26 cellular contexts compared by ENCODE assay signal in genomic region chr17:73551144-73551543, GRCh38.
"Had no signal": no experiment of that assay in that cellular context is flagged by ENCODE, and none has a peak within 500 bp of the region (broad histone marks: within the 10 kb centered on the region; RNA-seq: fewer than 3 reads in every experiment).

No MANE protein-coding gene starts in this region.

- H3K36me3 ChIP-seq: brain microvascular endothelial cell, MG63, Peyer's patch, SJCRH30 had no signal

- H3K4me1 ChIP-seq: Peyer's patch had no signal

- H3K27ac Mint-ChIP-seq: activated CD4-positive, alpha-beta T cell treated with anti-CD3 and anti-CD28 coated beads, Interleukin-2, amount 10 ng/mL, durations not matched to agents 24 days and 14 days; activated T-cell treated with anti-CD3 and anti-CD28 coated beads, Interleukin-2, amount 50 U/mL, for 24 hours had no signal

- H3K36me3 Mint-ChIP-seq: activated naive CD8-positive, alpha-beta T cell treated with anti-CD3 and anti-CD28 coated beads for 36 hours had no signal

- H3K27me3 Mint-ChIP-seq: activated CD4-positive, alpha-beta T cell treated with anti-CD3 and anti-CD28 coated beads, Interleukin-2, amount 10 ng/mL, durations not matched to agents 24 days and 14 days; activated CD8-positive, alpha-beta T cell treated with anti-CD3 and anti-CD28 coated beads for 36 hours; activated naive CD8-positive, alpha-beta T cell treated with anti-CD3 and anti-CD28 coated beads for 36 hours; activated T-cell treated with anti-CD3 and anti-CD28 coated beads, Interleukin-2, amount 50 U/mL, for 24 hours had no signal

- H3K9me3 Mint-ChIP-seq: activated CD4-positive, alpha-beta T cell treated with anti-CD3 and anti-CD28 coated beads, Interleukin-2, amount 10 ng/mL, durations not matched to agents 24 days and 14 days; activated naive CD8-positive, alpha-beta T cell treated with anti-CD3 and anti-CD28 coated beads for 36 hours had no signal

- H3K4me3 ChIP-seq: MG63, SJCRH30, SK-N-MC had no signal

- H3K27me3 ChIP-seq: brain microvascular endothelial cell, MG63, Peyer's patch, SJCRH30 had no signal

- H3K9me3 ChIP-seq: MG63, Peyer's patch, SJCRH30 had no signal

- H3K27ac ChIP-seq: brain microvascular endothelial cell, Peyer's patch, SJCRH30, SK-N-MC had no signal

- ATAC-seq: PC-3 had no signal

- DNase-seq: activated CD4-positive, alpha-beta T cell treated with anti-CD3 and anti-CD28 coated beads, Interleukin-2, amount 50 U/mL, for 4 hours; amniotic stem cell; aorta; brain microvascular endothelial cell; Kasumi-1; KG1; MV-4-11; NCI-H1092; NCI-H1436 treated with DMSO at 0.1 percent for 48 hours; NCI-H1694 treated with DMSO at 0.1 percent for 48 hours; NCI-H2029 treated with DMSO at 0.1 percent for 48 hours; NCI-H2107; NCI-H2171 treated with DMSO at 0.1 percent for 48 hours; NCI-H2227 treated with DMSO at 0.1 percent for 48 hours; PC-3; Peyer's patch; RPMI8226; SHP77; T1000 had no signal
